Comparison of ENCODE assay signal across 29 cellular contexts in genomic region chr4:126691797-126692196, GRCh38.
"Had no signal": no experiment of that assay in that cellular context is flagged by ENCODE, and none has a peak within 500 bp of the region (broad histone marks: within the 10 kb centered on the region; RNA-seq: fewer than 3 reads in every experiment).

No MANE protein-coding gene starts in this region.

- H3K27ac Mint-ChIP-seq: mesothelial cell of epicardium; naive B cell; natural killer cell; nephron progenitor cell; neural progenitor cell; stimulated activated naive B cell treated with anti-CD40 and anti-IgM and Interleukin-4, amounts not matched to agents 10 μg/mL and 1 μg/mL and 100 μg/mL, for 72 hours had no signal

- ATAC-seq: left colon; natural killer cell; pancreas; right cardiac atrium; sciatic nerve; stimulated activated naive B cell treated with anti-CD40 and anti-IgM and Interleukin-4, amounts not matched to agents 10 μg/mL and 1 μg/mL and 100 μg/mL, for 72 hours; stimulated activated naive CD8-positive, alpha-beta T cell treated with anti-CD3 and anti-CD28 coated beads, Interleukin-15, Interleukin-2, amounts not matched to agents 100 U/mL and 50 U/mL, for 24 hours had no signal

- H3K27me3 Mint-ChIP-seq: naive B cell; stimulated activated naive B cell treated with anti-CD40 and anti-IgM and Interleukin-4, amounts not matched to agents 10 μg/mL and 1 μg/mL and 100 μg/mL, for 72 hours had no signal

- H3K4me2 ChIP-seq: neural progenitor cell had no signal

- H3K36me3 Mint-ChIP-seq: mesothelial cell of epicardium; naive B cell; natural killer cell; neural progenitor cell; stimulated activated naive B cell treated with anti-CD40 and anti-IgM and Interleukin-4, amounts not matched to agents 10 μg/mL and 1 μg/mL and 100 μg/mL, for 72 hours had no signal

- H3K9me3 Mint-ChIP-seq: mesothelial cell of epicardium; naive B cell; nephron progenitor cell; neural progenitor cell; stimulated activated naive B cell treated with anti-CD40 and anti-IgM and Interleukin-4, amounts not matched to agents 10 μg/mL and 1 μg/mL and 100 μg/mL, for 72 hours had no signal

- H2AFZ ChIP-seq: neural progenitor cell had no signal

- H3K9ac ChIP-seq: neural progenitor cell had no signal

- H3K4me3 Mint-ChIP-seq: mesothelial cell of epicardium; naive B cell; natural killer cell; nephron progenitor cell; neural progenitor cell; stimulated activated naive B cell treated with anti-CD40 and anti-IgM and Interleukin-4, amounts not matched to agents 10 μg/mL and 1 μg/mL and 100 μg/mL, for 72 hours had no signal

- H3K36me3 ChIP-seq: left ventricle myocardium inferior, neural progenitor cell, pancreas, prostate gland, stomach, thyroid gland, transverse colon, upper lobe of left lung, vagina had no signal

- H3K27ac ChIP-seq: left ventricle myocardium inferior, neural progenitor cell, pancreas, prostate gland, skin epidermis, stomach, testis, thyroid gland, transverse colon, upper lobe of left lung, vagina had no signal

- H3K4me3 ChIP-seq: left ventricle myocardium inferior, lung, neural progenitor cell, pancreas, prostate gland, skin epidermis, stomach, testis, thyroid gland, transverse colon, upper lobe of left lung, vagina had no signal

- H3K9me3 ChIP-seq: left ventricle myocardium inferior, pancreas, prostate gland, stomach, testis, thyroid gland, transverse colon, upper lobe of left lung, vagina had no signal

- H3K27me3 ChIP-seq: neural progenitor cell, pancreas, stomach, testis, thyroid gland, transverse colon, upper lobe of left lung, vagina had no signal

- H3K4me1 Mint-ChIP-seq: naive B cell; natural killer cell; nephron progenitor cell; neural progenitor cell; stimulated activated naive B cell treated with anti-CD40 and anti-IgM and Interleukin-4, amounts not matched to agents 10 μg/mL and 1 μg/mL and 100 μg/mL, for 72 hours had no signal

- H3K4me1 ChIP-seq: neural progenitor cell, pancreas, prostate gland, stomach, testis, transverse colon, upper lobe of left lung, vagina had no signal

- DNase-seq: kidney glomerular epithelial cell; left colon; left ventricle myocardium inferior; mesendoderm; naive B cell; natural killer cell; nephron progenitor cell; pancreas; posterior cingulate gyrus; retina; right cardiac atrium; stimulated activated CD4-positive, alpha-beta T cell treated with anti-CD3 and anti-CD28 coated beads, Interleukin-12 subunit alpha, Interleukin-12 subunit beta, amount 100 ng/mL, for 4 hours; stimulated activated CD4-positive, alpha-beta T cell treated with anti-CD3 and anti-CD28 coated beads, Interleukin-15, amount 100 ng/mL, for 24 hours; stimulated activated CD4-positive, alpha-beta T cell treated with anti-CD3 and anti-CD28 coated beads, Interleukin-2, amount 100 ng/mL, for 24 hours; stimulated activated CD4-positive, alpha-beta T cell treated with anti-CD3 and anti-CD28 coated beads, Interleukin-4, amount 100 ng/mL, for 1 hour; stimulated activated naive B cell treated with anti-CD40 and anti-IgM and Interleukin-4, amounts not matched to agents 10 μg/mL and 1 μg/mL and 100 μg/mL, for 72 hours; stimulated activated naive CD8-positive, alpha-beta T cell treated with anti-CD3 and anti-CD28 coated beads, Interleukin-15, Interleukin-2, amounts not matched to agents 100 U/mL and 50 U/mL, for 24 hours; stomach; testis; thyroid gland; transverse colon; upper lobe of left lung had no signal

- FAIRE-seq: pancreas had no signal
